26 cellular contexts compared by ENCODE assay signal in genomic region chr17:76574166-76574565, GRCh38. TPM values are rescaled to one million over a fixed set of nuclear protein-coding genes. Genes with fewer than 3 reads are reported as not detected.
"Had no signal": no experiment of that assay in that cellular context is flagged by ENCODE, and none has a peak within 500 bp of the region (broad histone marks: within the 10 kb centered on the region; RNA-seq: fewer than 3 reads in every experiment).

No MANE protein-coding gene starts in this region.

- H3K27ac Mint-ChIP-seq: dendritic cell treated with granulocyte-macrophage colony-stimulating factor and Interleukin-4, amounts not matched to agents 40 ng/mL and 50 ng/mL, for 4 days; effector memory CD8-positive, alpha-beta T cell; endodermal cell; mesothelial cell of epicardium had no signal

- H3K9me3 Mint-ChIP-seq: dendritic cell treated with granulocyte-macrophage colony-stimulating factor and Interleukin-4, amounts not matched to agents 40 ng/mL and 50 ng/mL, for 4 days; effector memory CD8-positive, alpha-beta T cell; endodermal cell; mesothelial cell of epicardium had no signal

- H3K4me1 Mint-ChIP-seq: mesothelial cell of epicardium had no signal

- H3K36me3 Mint-ChIP-seq: mesothelial cell of epicardium had no signal

- H3K4me1 ChIP-seq: colonic mucosa, left lung, lower lobe of right lung had no signal

- H3K4me3 ChIP-seq: colonic mucosa, esophagus squamous epithelium, gastrocnemius medialis, heart right ventricle, left lung, lower lobe of right lung, mucosa of descending colon had no signal

- DNase-seq: colonic mucosa; cortex of kidney; effector CD8-positive, alpha-beta T cell; effector memory CD8-positive, alpha-beta T cell; endodermal cell; erythroblast; esophagus squamous epithelium; foreskin fibroblast; foreskin melanocyte; gastrocnemius medialis; glutamatergic neuron; head of caudate nucleus; heart right ventricle; hippocampal formation; left cardiac atrium; left lung; left ventricle myocardium superior; lower lobe of right lung; mesenchymal stem cell; mucosa of descending colon had no signal

- H3K27me3 ChIP-seq: colonic mucosa, esophagus squamous epithelium, gastrocnemius medialis, heart right ventricle, left lung had no signal

- H3K27me3 Mint-ChIP-seq: effector memory CD8-positive, alpha-beta T cell had no signal

- H3K27ac ChIP-seq: colonic mucosa, epithelial cell of prostate, esophagus squamous epithelium, gastrocnemius medialis, heart right ventricle, left lung, lower lobe of right lung had no signal

- H3K36me3 ChIP-seq: colonic mucosa, gastrocnemius medialis, heart right ventricle, left lung, lower lobe of right lung had no signal

- H3K9me3 ChIP-seq: colonic mucosa, esophagus squamous epithelium, gastrocnemius medialis, heart right ventricle, left lung, lower lobe of right lung, mucosa of descending colon had no signal

- H3K4me3 Mint-ChIP-seq: dendritic cell treated with granulocyte-macrophage colony-stimulating factor and Interleukin-4, amounts not matched to agents 40 ng/mL and 50 ng/mL, for 4 days; effector memory CD8-positive, alpha-beta T cell; endodermal cell; mesothelial cell of epicardium had no signal

RNA-seq across cellular contexts. Expression of gene ST6GALNAC2, which starts 11.5 kb away (rescaled TPM):
- total RNA-seq: lung microvascular endothelial cell had no signal

RNA-seq across cellular contexts. Expression of gene PRCD, which starts 34.3 kb away (rescaled TPM):
- total RNA-seq: kidney epithelial cell, myocyte had no signal
